1 cellular context compared by ENCODE assay signal in the genomic region with DNA sequence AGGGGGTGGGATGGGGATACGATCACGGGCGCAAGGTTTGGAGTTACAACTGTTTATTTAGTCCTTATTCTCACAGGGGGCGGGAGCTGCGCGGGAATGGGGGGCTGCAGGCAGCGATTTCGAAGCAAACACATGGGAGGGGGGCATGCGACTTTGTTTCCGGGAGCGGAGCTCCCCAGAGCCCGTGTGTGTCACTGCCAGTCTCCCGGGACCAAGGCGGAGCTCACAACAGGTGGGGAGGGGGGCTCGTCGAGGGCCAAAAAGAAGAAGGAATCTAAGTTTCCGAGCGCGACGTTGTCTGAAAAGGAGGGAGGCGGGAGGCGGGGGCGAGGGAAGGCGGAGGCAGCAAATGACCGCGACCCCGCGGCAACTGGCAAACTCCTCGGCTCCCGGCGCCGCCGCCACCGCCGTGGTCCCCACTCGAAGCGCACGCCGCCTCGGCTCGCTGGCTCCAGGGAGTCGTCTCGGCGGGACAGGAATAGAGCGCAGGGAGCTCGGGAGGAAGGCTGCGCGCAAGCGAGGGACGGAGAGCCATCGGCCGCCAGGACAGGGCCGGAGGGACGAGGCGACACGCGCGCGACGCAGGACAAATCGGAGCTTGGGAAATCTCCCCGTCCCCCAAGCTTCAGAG.
TF ChIP-seq lines count a peak whose summit lies in the region.

No MANE protein-coding gene starts in this region.

TF ChIP-seq in GM12878, 131 proteins besides CTCF, POLR2A, EP300 and RAD21:
- TF ChIP-seq EZH2 (IDR thresholded peaks at IDR 0.05; ENCODE audit: borderline replicate concordance, control insufficient read depth, low read depth, low read length) (0 out of 2 replicates have a peak, but pooled peaks have one; percentile 23), ZZZ3 (IDR thresholded peaks at IDR 0.05; ENCODE audit: control insufficient read depth, insufficient read length, low read depth) (no peak)
